In the genomic region with DNA sequence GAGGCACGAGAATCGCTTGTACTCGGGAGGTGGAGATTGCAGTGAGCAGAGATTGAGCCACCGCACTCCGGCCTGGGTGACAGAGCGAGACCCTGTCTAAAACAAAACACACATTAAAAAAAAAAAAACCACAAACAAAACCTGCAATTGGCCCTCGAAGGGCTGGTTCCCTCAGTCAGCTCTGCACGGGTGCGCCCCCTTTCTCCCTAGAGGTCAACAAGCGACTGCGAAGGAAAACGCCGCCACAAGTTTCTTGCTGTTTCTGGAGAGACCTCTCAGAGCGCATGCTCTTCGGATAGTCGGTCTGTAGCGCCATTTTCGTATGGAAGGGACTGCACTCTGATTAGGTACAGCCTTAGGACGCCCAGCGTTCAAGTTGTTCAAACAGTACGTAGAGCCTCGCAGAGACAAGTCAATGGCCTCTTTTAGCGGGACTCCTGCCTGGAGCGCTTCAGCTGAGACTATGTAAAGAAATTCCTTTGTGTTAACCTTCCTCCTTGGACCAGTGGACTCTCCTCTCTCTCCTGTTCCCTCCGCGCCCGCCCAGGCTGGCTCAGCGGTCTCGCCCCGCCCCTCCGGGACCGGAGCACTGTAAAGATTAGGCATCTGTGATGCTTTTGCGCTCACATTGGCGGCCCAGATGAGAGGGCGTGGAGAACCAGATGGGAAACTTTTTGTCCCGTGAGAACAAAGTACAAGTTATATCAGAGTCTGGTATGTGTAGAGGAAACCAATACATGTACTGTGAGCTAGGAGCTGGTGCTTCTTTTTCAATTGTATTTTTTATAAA, we compare ENCODE assay signal across 1 cellular context.
TF ChIP-seq lines count a peak whose summit lies in the region.

No MANE protein-coding gene starts in this region.

TF ChIP-seq in HepG2, 621 proteins besides CTCF, POLR2A, EP300 and RAD21 (continued from another document and continues in another):
- TF ChIP-seq, protein P1, sequence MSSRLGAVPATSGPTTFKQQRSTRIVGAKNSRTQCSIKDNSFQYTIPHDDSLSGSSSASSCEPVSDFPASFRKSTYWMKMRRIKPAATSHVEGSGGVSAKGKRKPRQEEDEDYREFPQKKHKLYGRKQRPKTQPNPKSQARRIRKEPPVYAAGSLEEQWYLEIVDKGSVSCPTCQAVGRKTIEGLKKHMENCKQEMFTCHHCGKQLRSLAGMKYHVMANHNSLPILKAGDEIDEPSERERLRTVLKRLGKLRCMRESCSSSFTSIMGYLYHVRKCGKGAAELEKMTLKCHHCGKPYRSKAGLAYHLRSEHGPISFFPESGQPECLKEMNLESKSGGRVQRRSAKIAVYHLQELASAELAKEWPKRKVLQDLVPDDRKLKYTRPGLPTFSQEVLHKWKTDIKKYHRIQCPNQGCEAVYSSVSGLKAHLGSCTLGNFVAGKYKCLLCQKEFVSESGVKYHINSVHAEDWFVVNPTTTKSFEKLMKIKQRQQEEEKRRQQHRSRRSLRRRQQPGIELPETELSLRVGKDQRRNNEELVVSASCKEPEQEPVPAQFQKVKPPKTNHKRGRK (CRISPR knock-in tag; IDR thresholded peaks at IDR 0.05) = no peak
- TF ChIP-seq, protein P2, sequence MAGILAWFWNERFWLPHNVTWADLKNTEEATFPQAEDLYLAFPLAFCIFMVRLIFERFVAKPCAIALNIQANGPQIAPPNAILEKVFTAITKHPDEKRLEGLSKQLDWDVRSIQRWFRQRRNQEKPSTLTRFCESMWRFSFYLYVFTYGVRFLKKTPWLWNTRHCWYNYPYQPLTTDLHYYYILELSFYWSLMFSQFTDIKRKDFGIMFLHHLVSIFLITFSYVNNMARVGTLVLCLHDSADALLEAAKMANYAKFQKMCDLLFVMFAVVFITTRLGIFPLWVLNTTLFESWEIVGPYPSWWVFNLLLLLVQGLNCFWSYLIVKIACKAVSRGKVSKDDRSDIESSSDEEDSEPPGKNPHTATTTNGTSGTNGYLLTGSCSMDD (CRISPR knock-in tag; IDR thresholded peaks at IDR 0.05) = no peak
- TF ChIP-seq, protein P3, sequence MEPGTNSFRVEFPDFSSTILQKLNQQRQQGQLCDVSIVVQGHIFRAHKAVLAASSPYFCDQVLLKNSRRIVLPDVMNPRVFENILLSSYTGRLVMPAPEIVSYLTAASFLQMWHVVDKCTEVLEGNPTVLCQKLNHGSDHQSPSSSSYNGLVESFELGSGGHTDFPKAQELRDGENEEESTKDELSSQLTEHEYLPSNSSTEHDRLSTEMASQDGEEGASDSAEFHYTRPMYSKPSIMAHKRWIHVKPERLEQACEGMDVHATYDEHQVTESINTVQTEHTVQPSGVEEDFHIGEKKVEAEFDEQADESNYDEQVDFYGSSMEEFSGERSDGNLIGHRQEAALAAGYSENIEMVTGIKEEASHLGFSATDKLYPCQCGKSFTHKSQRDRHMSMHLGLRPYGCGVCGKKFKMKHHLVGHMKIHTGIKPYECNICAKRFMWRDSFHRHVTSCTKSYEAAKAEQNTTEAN (CRISPR knock-in tag; conservative IDR thresholded peaks at IDR 0.05) = no peak
- TF ChIP-seq PHF21A (CRISPR knock-in tag; IDR thresholded peaks at IDR 0.05) (0 out of 2 replicates have a peak, but pooled peaks have one; percentile 51), SP5 (CRISPR knock-in tag; IDR thresholded peaks at IDR 0.05; ENCODE audit: borderline replicate concordance, low read depth) (no peak), ZNF326 (CRISPR knock-in tag; IDR thresholded peaks at IDR 0.05; ENCODE audit: borderline replicate concordance) (no peak), MEIS2 (CRISPR knock-in tag; IDR thresholded peaks at IDR 0.05) (no peak), KMT2A (CRISPR knock-in tag; IDR thresholded peaks at IDR 0.05) (no peak; the same call in 1 of the 2 replicates), NR2F6 (IDR thresholded peaks at IDR 0.05) (no peak), NR2F6 (CRISPR knock-in tag; IDR thresholded peaks at IDR 0.05) (no peak), ZNF180 (CRISPR knock-in tag; IDR thresholded peaks at IDR 0.05; ENCODE audit: borderline replicate concordance, low read depth) (no peak), ZNF562 (CRISPR knock-in tag; IDR thresholded peaks at IDR 0.05; ENCODE audit: borderline replicate concordance) (no peak), NFKBIZ (CRISPR knock-in tag; IDR thresholded peaks at IDR 0.05) (0 out of 2 replicates have a peak, but pooled peaks have one; percentile 12), SRSF1 (optimal IDR thresholded peaks at IDR 0.05; ENCODE audit: low read depth, low read length) (no peak), ZNF614 (CRISPR knock-in tag; IDR thresholded peaks at IDR 0.05; ENCODE audit: borderline replicate concordance) (no peak), ETV5 (CRISPR knock-in tag; IDR thresholded peaks at IDR 0.05; ENCODE audit: borderline replicate concordance) (no peak), IKZF4 (CRISPR knock-in tag; IDR thresholded peaks at IDR 0.05; ENCODE audit: borderline replicate concordance, low read depth, not compliant biosample characterization) (no peak), GATA4 (IDR thresholded peaks at IDR 0.05; ENCODE audit: borderline replicate concordance, low read depth) (peak; percentile 42; the same call in 1 of the 2 replicates), FLYWCH1 (CRISPR knock-in tag; IDR thresholded peaks at IDR 0.05) (0 out of 2 replicates have a peak, but pooled peaks have one; percentile 41), ZNF296 (CRISPR knock-in tag; conservative IDR thresholded peaks at IDR 0.05) (no peak), CEBPG (CRISPR knock-in tag; IDR thresholded peaks at IDR 0.05) (no peak), JARID2 (CRISPR knock-in tag; IDR thresholded peaks at IDR 0.05; ENCODE audit: insufficient replicate concordance) (no peak), XRCC5 (optimal IDR thresholded peaks at IDR 0.05; ENCODE audit: low read length) (peak; percentile 89), HOXD1 (CRISPR knock-in tag; IDR thresholded peaks at IDR 0.05) (no peak), POLR2G (IDR thresholded peaks at IDR 0.05; ENCODE audit: low read depth, low read length) (peak; percentile 76), BRD4 (CRISPR knock-in tag; IDR thresholded peaks at IDR 0.05) (no peak), TCF7 (IDR thresholded peaks at IDR 0.05; ENCODE audit: low read depth) (no peak; the same call in 1 of the 2 replicates), HNRNPH1 (optimal IDR thresholded peaks at IDR 0.05; ENCODE audit: low read depth, low read length) (no peak), RBAK (CRISPR knock-in tag; IDR thresholded peaks at IDR 0.05) (0 out of 2 replicates have a peak, but pooled peaks have one; percentile 48), ZNF282 (IDR thresholded peaks at IDR 0.05; ENCODE audit: partially characterized antibody) (no peak), TBL1XR1 (IDR thresholded peaks at IDR 0.05; ENCODE audit: borderline replicate concordance, low read length, partially characterized antibody) (no peak), SPEN (CRISPR knock-in tag; IDR thresholded peaks at IDR 0.05; ENCODE audit: low read depth) (peak; percentile 30; the same call in 1 of the 2 replicates), KDM4B (CRISPR knock-in tag; IDR thresholded peaks at IDR 0.05) (no peak), FOXM1 (CRISPR knock-in tag; IDR thresholded peaks at IDR 0.05) (no peak)
- TF ChIP-seq, protein P4, sequence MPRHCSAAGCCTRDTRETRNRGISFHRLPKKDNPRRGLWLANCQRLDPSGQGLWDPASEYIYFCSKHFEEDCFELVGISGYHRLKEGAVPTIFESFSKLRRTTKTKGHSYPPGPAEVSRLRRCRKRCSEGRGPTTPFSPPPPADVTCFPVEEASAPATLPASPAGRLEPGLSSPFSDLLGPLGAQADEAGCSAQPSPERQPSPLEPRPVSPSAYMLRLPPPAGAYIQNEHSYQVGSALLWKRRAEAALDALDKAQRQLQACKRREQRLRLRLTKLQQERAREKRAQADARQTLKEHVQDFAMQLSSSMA (CRISPR knock-in tag; IDR thresholded peaks at IDR 0.05) = no peak
- TF ChIP-seq, protein P5, sequence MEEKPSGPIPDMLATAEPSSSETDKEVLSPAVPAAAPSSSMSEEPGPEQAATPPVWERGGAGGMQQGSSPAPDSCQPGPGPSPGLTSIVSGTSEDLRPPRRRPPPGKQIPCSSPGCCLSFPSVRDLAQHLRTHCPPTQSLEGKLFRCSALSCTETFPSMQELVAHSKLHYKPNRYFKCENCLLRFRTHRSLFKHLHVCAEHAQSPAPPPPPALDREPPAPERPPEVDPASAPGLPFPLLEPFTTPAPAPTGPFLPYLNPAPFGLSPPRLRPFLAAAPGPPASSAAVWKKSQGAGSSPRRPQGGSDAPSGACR (CRISPR knock-in tag; IDR thresholded peaks at IDR 0.05) = no peak
- TF ChIP-seq, protein P6, sequence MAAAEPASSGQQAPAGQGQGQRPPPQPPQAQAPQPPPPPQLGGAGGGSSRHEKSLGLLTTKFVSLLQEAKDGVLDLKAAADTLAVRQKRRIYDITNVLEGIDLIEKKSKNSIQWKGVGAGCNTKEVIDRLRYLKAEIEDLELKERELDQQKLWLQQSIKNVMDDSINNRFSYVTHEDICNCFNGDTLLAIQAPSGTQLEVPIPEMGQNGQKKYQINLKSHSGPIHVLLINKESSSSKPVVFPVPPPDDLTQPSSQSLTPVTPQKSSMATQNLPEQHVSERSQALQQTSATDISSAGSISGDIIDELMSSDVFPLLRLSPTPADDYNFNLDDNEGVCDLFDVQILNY (CRISPR knock-in tag; conservative IDR thresholded peaks at IDR 0.05) = no peak
- TF ChIP-seq, protein P7, sequence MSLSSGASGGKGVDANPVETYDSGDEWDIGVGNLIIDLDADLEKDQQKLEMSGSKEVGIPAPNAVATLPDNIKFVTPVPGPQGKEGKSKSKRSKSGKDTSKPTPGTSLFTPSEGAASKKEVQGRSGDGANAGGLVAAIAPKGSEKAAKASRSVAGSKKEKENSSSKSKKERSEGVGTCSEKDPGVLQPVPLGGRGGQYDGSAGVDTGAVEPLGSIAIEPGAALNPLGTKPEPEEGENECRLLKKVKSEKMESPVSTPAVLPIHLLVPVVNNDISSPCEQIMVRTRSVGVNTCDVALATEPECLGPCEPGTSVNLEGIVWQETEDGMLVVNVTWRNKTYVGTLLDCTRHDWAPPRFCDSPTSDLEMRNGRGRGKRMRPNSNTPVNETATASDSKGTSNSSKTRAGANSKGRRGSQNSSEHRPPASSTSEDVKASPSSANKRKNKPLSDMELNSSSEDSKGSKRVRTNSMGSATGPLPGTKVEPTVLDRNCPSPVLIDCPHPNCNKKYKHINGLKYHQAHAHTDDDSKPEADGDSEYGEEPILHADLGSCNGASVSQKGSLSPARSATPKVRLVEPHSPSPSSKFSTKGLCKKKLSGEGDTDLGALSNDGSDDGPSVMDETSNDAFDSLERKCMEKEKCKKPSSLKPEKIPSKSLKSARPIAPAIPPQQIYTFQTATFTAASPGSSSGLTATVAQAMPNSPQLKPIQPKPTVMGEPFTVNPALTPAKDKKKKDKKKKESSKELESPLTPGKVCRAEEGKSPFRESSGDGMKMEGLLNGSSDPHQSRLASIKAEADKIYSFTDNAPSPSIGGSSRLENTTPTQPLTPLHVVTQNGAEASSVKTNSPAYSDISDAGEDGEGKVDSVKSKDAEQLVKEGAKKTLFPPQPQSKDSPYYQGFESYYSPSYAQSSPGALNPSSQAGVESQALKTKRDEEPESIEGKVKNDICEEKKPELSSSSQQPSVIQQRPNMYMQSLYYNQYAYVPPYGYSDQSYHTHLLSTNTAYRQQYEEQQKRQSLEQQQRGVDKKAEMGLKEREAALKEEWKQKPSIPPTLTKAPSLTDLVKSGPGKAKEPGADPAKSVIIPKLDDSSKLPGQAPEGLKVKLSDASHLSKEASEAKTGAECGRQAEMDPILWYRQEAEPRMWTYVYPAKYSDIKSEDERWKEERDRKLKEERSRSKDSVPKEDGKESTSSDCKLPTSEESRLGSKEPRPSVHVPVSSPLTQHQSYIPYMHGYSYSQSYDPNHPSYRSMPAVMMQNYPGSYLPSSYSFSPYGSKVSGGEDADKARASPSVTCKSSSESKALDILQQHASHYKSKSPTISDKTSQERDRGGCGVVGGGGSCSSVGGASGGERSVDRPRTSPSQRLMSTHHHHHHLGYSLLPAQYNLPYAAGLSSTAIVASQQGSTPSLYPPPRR (CRISPR knock-in tag; IDR thresholded peaks at IDR 0.05; ENCODE audit: borderline replicate concordance) = 0 out of 2 replicates have a peak, but pooled peaks have one; percentile 27
- TF ChIP-seq, protein P8, sequence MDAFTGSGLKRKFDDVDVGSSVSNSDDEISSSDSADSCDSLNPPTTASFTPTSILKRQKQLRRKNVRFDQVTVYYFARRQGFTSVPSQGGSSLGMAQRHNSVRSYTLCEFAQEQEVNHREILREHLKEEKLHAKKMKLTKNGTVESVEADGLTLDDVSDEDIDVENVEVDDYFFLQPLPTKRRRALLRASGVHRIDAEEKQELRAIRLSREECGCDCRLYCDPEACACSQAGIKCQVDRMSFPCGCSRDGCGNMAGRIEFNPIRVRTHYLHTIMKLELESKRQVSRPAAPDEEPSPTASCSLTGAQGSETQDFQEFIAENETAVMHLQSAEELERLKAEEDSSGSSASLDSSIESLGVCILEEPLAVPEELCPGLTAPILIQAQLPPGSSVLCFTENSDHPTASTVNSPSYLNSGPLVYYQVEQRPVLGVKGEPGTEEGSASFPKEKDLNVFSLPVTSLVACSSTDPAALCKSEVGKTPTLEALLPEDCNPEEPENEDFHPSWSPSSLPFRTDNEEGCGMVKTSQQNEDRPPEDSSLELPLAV (CRISPR knock-in tag; conservative IDR thresholded peaks at IDR 0.05; ENCODE audit: low read depth) = no peak
- TF ChIP-seq, protein P9, sequence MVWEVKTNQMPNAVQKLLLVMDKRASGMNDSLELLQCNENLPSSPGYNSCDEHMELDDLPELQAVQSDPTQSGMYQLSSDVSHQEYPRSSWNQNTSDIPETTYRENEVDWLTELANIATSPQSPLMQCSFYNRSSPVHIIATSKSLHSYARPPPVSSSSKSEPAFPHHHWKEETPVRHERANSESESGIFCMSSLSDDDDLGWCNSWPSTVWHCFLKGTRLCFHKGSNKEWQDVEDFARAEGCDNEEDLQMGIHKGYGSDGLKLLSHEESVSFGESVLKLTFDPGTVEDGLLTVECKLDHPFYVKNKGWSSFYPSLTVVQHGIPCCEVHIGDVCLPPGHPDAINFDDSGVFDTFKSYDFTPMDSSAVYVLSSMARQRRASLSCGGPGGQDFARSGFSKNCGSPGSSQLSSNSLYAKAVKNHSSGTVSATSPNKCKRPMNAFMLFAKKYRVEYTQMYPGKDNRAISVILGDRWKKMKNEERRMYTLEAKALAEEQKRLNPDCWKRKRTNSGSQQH (CRISPR knock-in tag; IDR thresholded peaks at IDR 0.05; ENCODE audit: low read depth) = peak; percentile 72; the same call in 1 of the 2 replicates
- TF ChIP-seq, protein P10, sequence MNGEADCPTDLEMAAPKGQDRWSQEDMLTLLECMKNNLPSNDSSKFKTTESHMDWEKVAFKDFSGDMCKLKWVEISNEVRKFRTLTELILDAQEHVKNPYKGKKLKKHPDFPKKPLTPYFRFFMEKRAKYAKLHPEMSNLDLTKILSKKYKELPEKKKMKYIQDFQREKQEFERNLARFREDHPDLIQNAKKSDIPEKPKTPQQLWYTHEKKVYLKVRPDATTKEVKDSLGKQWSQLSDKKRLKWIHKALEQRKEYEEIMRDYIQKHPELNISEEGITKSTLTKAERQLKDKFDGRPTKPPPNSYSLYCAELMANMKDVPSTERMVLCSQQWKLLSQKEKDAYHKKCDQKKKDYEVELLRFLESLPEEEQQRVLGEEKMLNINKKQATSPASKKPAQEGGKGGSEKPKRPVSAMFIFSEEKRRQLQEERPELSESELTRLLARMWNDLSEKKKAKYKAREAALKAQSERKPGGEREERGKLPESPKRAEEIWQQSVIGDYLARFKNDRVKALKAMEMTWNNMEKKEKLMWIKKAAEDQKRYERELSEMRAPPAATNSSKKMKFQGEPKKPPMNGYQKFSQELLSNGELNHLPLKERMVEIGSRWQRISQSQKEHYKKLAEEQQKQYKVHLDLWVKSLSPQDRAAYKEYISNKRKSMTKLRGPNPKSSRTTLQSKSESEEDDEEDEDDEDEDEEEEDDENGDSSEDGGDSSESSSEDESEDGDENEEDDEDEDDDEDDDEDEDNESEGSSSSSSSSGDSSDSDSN (CRISPR knock-in tag; IDR thresholded peaks at IDR 0.05) = peak; percentile 39
